In genomic region chr13:84528408-84529055, GRCh38 we compare ENCODE assay signal across 19 cellular contexts.
DNase-seq lines count a peak whose midpoint lies in the region; ATAC-seq, FAIRE-seq and TF ChIP-seq lines count a peak whose summit lies in the region.
"Had no signal": no experiment of that assay in that cellular context is flagged by ENCODE, and none has a peak within 500 bp of the region (broad histone marks: within the 10 kb centered on the region; RNA-seq: fewer than 3 reads in every experiment).

No MANE protein-coding gene starts in this region.

- H3K9me3 ChIP-seq in H1 (ENCODE audit: insufficient read depth in 2 of 2, low read depth in 1 of 2, low read length in 1 of 2) = no peaks in the 10 kb centered on the region
- H3K9me3 ChIP-seq in upper lobe of right lung = no peaks in the 10 kb centered on the region
- H3K9me3 ChIP-seq: BLaER1, Caco-2 had no signal

- TF ChIP-seq CTCF in H1 (IDR thresholded peaks at IDR 0.05; ENCODE audit: control extremely low read depth in 1 of 3, insufficient read depth in 1 of 3, low read depth in 1 of 3, low read length in 3 of 3) (no peak), upper lobe of right lung (IDR thresholded peaks at IDR 0.05) (no peak)

- CTCF ChIA-PET in H1 (lab: Charles Lee; ENCODE audit: partially characterized antibody) = no interaction called here

- no peak for TF ChIP-seq RAD21 in H1 (IDR thresholded peaks at IDR 0.05 in 1 of 2, conservative IDR thresholded peaks at IDR 0.05 in 1 of 2; ENCODE audit: low read depth in 2 of 2, low read length in 2 of 2)

- no peak for TF ChIP-seq EP300 in H1 (IDR thresholded peaks at IDR 0.05; ENCODE audit: borderline replicate concordance in 1 of 2, low read depth in 2 of 2, low read length in 2 of 2)

- H2BK20ac ChIP-seq in H1 (ENCODE audit: low read length) = no peak overlapping the region

- intact Hi-C loops in posterior cingulate gyrus (cut with DNase I) (no loop called here), upper lobe of right lung (cut with DNase I) (no loop called here)

- H4K8ac ChIP-seq in H1 (ENCODE audit: extremely low read depth, insufficient read depth, low read length) = no peak overlapping the region

- no peak overlapping the region for H4K5ac ChIP-seq in H1 (ENCODE audit: insufficient read length, low read depth, low read length)

- no peak overlapping the region for H3K9ac ChIP-seq in H1 (replicated peaks in 1 of 4; ENCODE audit: extremely low read depth in 1 of 4, low read depth in 3 of 4, low read length in 3 of 4)
- H3K9ac ChIP-seq: BLaER1 had no signal

- H2AK5ac ChIP-seq in H1 (ENCODE audit: low read depth, low read length) = no peak overlapping the region

- H3K23ac ChIP-seq in H1 (ENCODE audit: insufficient read length) = no peak overlapping the region

- H3K23me2 ChIP-seq in H1 (ENCODE audit: low read depth, low read length) = no peaks in the 10 kb centered on the region

- no peak overlapping the region for H3K27ac ChIP-seq in H1 (ENCODE audit: low read depth, low read length)
- no peak overlapping the region for H3K27ac ChIP-seq in upper lobe of right lung
- H3K27ac ChIP-seq: BLaER1, HL-60 had no signal

- no peak overlapping the region for H3K4me2 ChIP-seq in H1 (ENCODE audit: insufficient read depth in 1 of 2, low read depth in 2 of 2, low read length in 2 of 2)
- H3K4me2 ChIP-seq: BLaER1 had no signal

- H3K79me1 ChIP-seq in H1 (ENCODE audit: low read depth, low read length) = no peaks in the 10 kb centered on the region

- H4K20me1 ChIP-seq in H1 (replicated peaks in 1 of 2; ENCODE audit: control insufficient read depth in 1 of 2, insufficient read depth in 2 of 2, low read length in 2 of 2) = no peaks in the 10 kb centered on the region
- H4K20me1 ChIP-seq: BLaER1 had no signal

- FAIRE-seq in H1 (lab: Jason Lieb, UNC) = no peak
- FAIRE-seq: GM12878, GM18507 had no signal

- H3K4me1 ChIP-seq in H1 (replicated peaks in 1 of 4; ENCODE audit: control insufficient read depth in 3 of 4, insufficient read depth in 4 of 4, low read length in 3 of 4) (no peaks in the 10 kb centered on the region), upper lobe of right lung (no peaks in the 10 kb centered on the region)
- H3K4me1 ChIP-seq: BLaER1, Caco-2 had no signal

- H3K79me2 ChIP-seq in H1 (ENCODE audit: control insufficient read depth in 1 of 2, insufficient read depth in 2 of 2, low read length in 2 of 2) = no peaks in the 10 kb centered on the region

- no peak overlapping the region for H3K4ac ChIP-seq in H1 (replicated peaks; ENCODE audit: insufficient read length, low read depth, low read length)

- peak overlapping the region; percentile 21; the same call in 1 of the 2 replicates for H2AFZ ChIP-seq in H1 (ENCODE audit: low read length)

- 87% methylated on average over 3 of the region's 3 CpGs; no CpG with 5 or more reads in 1 of the 2 experiments for WGBS in H1 (ENCODE audit: extremely low coverage in 1 of 2, insufficient coverage in 1 of 2, insufficient read length in 1 of 2, insufficient replicate concordance in 2 of 2, low coverage in 1 of 2, low lambda C conversion rate in 2 of 2, missing lambda C conversion rate in 1 of 2), 2 experiments

- H3K56ac ChIP-seq in H1 (replicated peaks; ENCODE audit: insufficient read length, low read depth, low read length) = no peak overlapping the region

- no peak overlapping the region for H4K91ac ChIP-seq in H1 (replicated peaks; ENCODE audit: insufficient read length, low read length)

- H3K27me3 ChIP-seq in H1 (replicated peaks in 1 of 4; ENCODE audit: control insufficient read depth in 3 of 4, extremely low read depth in 1 of 4, insufficient read depth in 3 of 4, low read length in 3 of 4) (no peaks in the 10 kb centered on the region), upper lobe of right lung (no peaks in the 10 kb centered on the region)
- H3K27me3 ChIP-seq: BLaER1 had no signal

- peak; percentile 20 for ATAC-seq in upper lobe of right lung
- no peak for ATAC-seq in GM19397 (IDR thresholded peaks at IDR 0.05; ENCODE audit: unreplicated experiment)
- ATAC-seq: GM12878 had no signal

- H2BK5ac ChIP-seq in H1 (ENCODE audit: low read depth, low read length) = no peak overlapping the region

- no peak overlapping the region for H3K18ac ChIP-seq in H1 (ENCODE audit: extremely low read depth, low read length)

- DNase-seq in NCI-H2171 treated with DMSO at 0.1 percent for 48 hours (lab: John Stamatoyannopoulos, UW) (peak; percentile 13), NCI-H2171 (lab: John Stamatoyannopoulos, UW) (no peak), H1 (ENCODE audit: low read depth in 1 of 2, low spot score in 2 of 2) (no peak), posterior cingulate gyrus (peak in 8 of 10 donors; percentile 11 to 79 (median 30)), upper lobe of right lung (peak; percentile 41), GM19238 (ENCODE audit: insufficient read length, low spot score) (no peak)
- DNase-seq: 8988T; AML-193; Caco-2; CD8-positive, alpha-beta memory T cell; DMS79; GOT3; HCEC 1CT; HFFc6 had no signal

- H2BK15ac ChIP-seq in H1 (ENCODE audit: low read length) = no peak overlapping the region

- no peak overlapping the region for H3K14ac ChIP-seq in H1 (ENCODE audit: insufficient read length)

- H3K36me3 ChIP-seq in H1 (ENCODE audit: control insufficient read depth in 2 of 4, insufficient read depth in 4 of 4, low read length in 3 of 4) (no peaks in the 10 kb centered on the region), upper lobe of right lung (no peaks in the 10 kb centered on the region)
- H3K36me3 ChIP-seq: BLaER1 had no signal

- H2BK120ac ChIP-seq in H1 (replicated peaks; ENCODE audit: low read depth, low read length) = no peak overlapping the region

- POLR2A ChIA-PET in H1 (lab: Charles Lee; ENCODE audit: partially characterized antibody) = no interaction called here

- H2BK12ac ChIP-seq in H1 (ENCODE audit: low read depth, low read length) = no peak overlapping the region

- TF ChIP-seq POLR2A in H1 (IDR thresholded peaks at IDR 0.05; ENCODE audit: control extremely low read depth in 1 of 2, low read depth in 2 of 2, low read length in 2 of 2) = no peak

- H3K4me3 ChIP-seq in H1 (ENCODE audit: extremely low read depth in 1 of 4, insufficient read depth in 2 of 4, low read depth in 3 of 4, low read length in 4 of 4) (no peak overlapping the region), upper lobe of right lung (no peak overlapping the region)
- H3K4me3 ChIP-seq: BLaER1, GM12878 had no signal

Comparison
In these comparisons a context has a peak if more than half of its experiments do, and no peak if none do; other contexts are left out.
1. DNase-seq: peak in NCI-H2171 treated with DMSO at 0.1 percent for 48 hours (single experiment), posterior cingulate gyrus (8 of 10) and upper lobe of right lung (single experiment); none in NCI-H2171 (single experiment), H1 (0 of 2) and GM19238 (single experiment).